In the genomic region with DNA sequence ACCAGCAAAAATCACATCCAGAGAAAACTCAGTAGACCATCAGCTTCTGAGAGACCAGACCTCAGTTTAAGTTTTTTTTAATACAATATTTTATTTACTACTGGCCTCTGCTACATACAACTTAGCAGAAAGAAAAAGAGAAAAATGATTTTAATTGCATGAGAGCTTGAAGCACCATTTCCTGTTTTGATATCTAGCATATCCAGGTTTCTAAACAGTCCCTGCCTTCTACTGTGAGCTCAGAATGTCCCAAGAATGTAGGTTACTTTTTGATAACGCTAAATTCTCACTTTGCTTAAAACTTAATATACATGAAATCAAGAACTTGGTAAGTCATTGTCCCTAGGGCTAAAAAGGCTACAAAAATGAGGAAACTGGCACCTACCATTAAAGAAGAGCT, we compare ENCODE assay signal across 17 cellular contexts. TPM values are rescaled to one million over a fixed set of nuclear protein-coding genes. Genes with fewer than 3 reads are reported as not detected.
DNase-seq lines count a peak whose midpoint lies in the region; ATAC-seq and TF ChIP-seq lines count a peak whose summit lies in the region.
"Had no signal": no experiment of that assay in that cellular context is flagged by ENCODE, and none has a peak within 500 bp of the region (broad histone marks: within the 10 kb centered on the region; RNA-seq: fewer than 3 reads in every experiment).

No MANE protein-coding gene starts in this region.

- peak overlapping the region; percentile 32 for H3K9ac ChIP-seq in Loucy (ENCODE audit: low read depth, low read length, poor library complexity, severe bottlenecking)

- H3K9me2 ChIP-seq in Loucy (replicated peaks; ENCODE audit: low read depth, low read length): no peaks in the 10 kb centered on the region

- H3K9me3 Mint-ChIP-seq in activated CD4-positive, alpha-beta T cell treated with anti-CD3 and anti-CD28 coated beads, Interleukin-2, amount 10 ng/mL, durations not matched to agents 24 days and 14 days: no peaks in the 10 kb centered on the region
- no peaks in the 10 kb centered on the region for H3K9me3 Mint-ChIP-seq in activated T-helper 17 cell treated with anti-CD3 and anti-CD28 coated beads, Interleukin-2, amount 50 U/mL, for 72 hours
- H3K9me3 Mint-ChIP-seq in naive thymus-derived CD8-positive, alpha-beta T cell: peaks cover 0 to 11% (median 0%) of the 10 kb centered on the region in 9 donors

- H3K27ac Mint-ChIP-seq in activated CD4-positive, alpha-beta T cell treated with anti-CD3 and anti-CD28 coated beads, Interleukin-2, amount 10 ng/mL, durations not matched to agents 24 days and 14 days: peak overlapping the region; percentile 92
- H3K27ac Mint-ChIP-seq in activated T-helper 17 cell treated with anti-CD3 and anti-CD28 coated beads, Interleukin-2, amount 50 U/mL, for 72 hours: peak overlapping the region; percentile 82
- H3K27ac Mint-ChIP-seq in naive thymus-derived CD8-positive, alpha-beta T cell: peak overlapping the region; percentile 88 to 100 (median 96)

- no peak for TF ChIP-seq CTCF in Loucy (conservative IDR thresholded peaks at IDR 0.05; ENCODE audit: low read length)

- no peaks in the 10 kb centered on the region for H3K27me3 Mint-ChIP-seq in activated CD4-positive, alpha-beta T cell treated with anti-CD3 and anti-CD28 coated beads, Interleukin-2, amount 10 ng/mL, durations not matched to agents 24 days and 14 days
- no peaks in the 10 kb centered on the region for H3K27me3 Mint-ChIP-seq in activated T-helper 17 cell treated with anti-CD3 and anti-CD28 coated beads, Interleukin-2, amount 50 U/mL, for 72 hours
- no peaks in the 10 kb centered on the region for H3K27me3 Mint-ChIP-seq in naive thymus-derived CD8-positive, alpha-beta T cell

- POLR2A ChIA-PET in naive thymus-derived CD8-positive, alpha-beta T cell (lab: Charles Lee): interaction anchor here (0.9 to 4.8 kb wide), 10 partner anchors 8 to 64 kb away, joined by 3 to 46 read pairs (median 4); a partner anchor contains a TSS

- H3K36me3 Mint-ChIP-seq in activated CD4-positive, alpha-beta T cell treated with anti-CD3 and anti-CD28 coated beads, Interleukin-2, amount 10 ng/mL, durations not matched to agents 24 days and 14 days (ENCODE audit: low read depth): peaks cover 44% of the 10 kb centered on the region
- H3K36me3 Mint-ChIP-seq in activated T-helper 17 cell treated with anti-CD3 and anti-CD28 coated beads, Interleukin-2, amount 50 U/mL, for 72 hours (ENCODE audit: low read depth): peaks cover 93% of the 10 kb centered on the region
- H3K36me3 Mint-ChIP-seq in naive thymus-derived CD8-positive, alpha-beta T cell: peaks cover 0 to 29% (median 7%) of the 10 kb centered on the region in 3 donors

- intact Hi-C loops in activated CD4-positive, alpha-beta T cell treated with anti-CD3 and anti-CD28 coated beads, Interleukin-2, amount 10 ng/mL, durations not matched to agents 24 days and 14 days (cut with micrococcal nuclease): loop anchor here (10.0 kb wide), 1 partner anchor 412 kb away; a partner anchor contains a TSS

- H2AFZ ChIP-seq in Loucy (ENCODE audit: low read length): no peak overlapping the region

- peak overlapping the region; percentile 49 for H3K4me3 ChIP-seq in Loucy (ENCODE audit: low read length, poor library complexity, severe bottlenecking)
- H3K4me3 ChIP-seq: pancreas, smooth muscle cell had no signal

- peaks cover 71% of the 10 kb centered on the region for H3K79me2 ChIP-seq in Loucy (ENCODE audit: insufficient read depth, low read length)

- H3K4me2 ChIP-seq in Loucy (ENCODE audit: low read depth, low read length, poor library complexity, severe bottlenecking): peak overlapping the region; percentile 65
- H3K4me2 ChIP-seq: smooth muscle cell had no signal

- no peaks in the 10 kb centered on the region for H3K36me3 ChIP-seq in Loucy (ENCODE audit: insufficient read depth, low read length)
- H3K36me3 ChIP-seq: brain microvascular endothelial cell, pancreas had no signal

- H4K20me1 ChIP-seq in Loucy (ENCODE audit: insufficient read depth, low read length, poor library complexity, severe bottlenecking): peaks cover 21% of the 10 kb centered on the region

- DNase-seq in activated CD4-positive, alpha-beta T cell treated with anti-CD3 and anti-CD28 coated beads, Interleukin-2, amount 10 ng/mL, durations not matched to agents 24 days and 14 days: no peak
- DNase-seq in activated CD4-positive, alpha-beta T cell treated with anti-CD3 and anti-CD28 coated beads for 1 hour: no peak
- peak in 1 of 10 donors; percentile 26 for DNase-seq in naive thymus-derived CD8-positive, alpha-beta T cell
- DNase-seq in NCI-H187 treated with DMSO at 0.1 percent for 48 hours (lab: John Stamatoyannopoulos, UW) (no peak), GM03348 (ENCODE audit: low spot score) (no peak), SHP77 treated with DMSO at 0.1 percent for 48 hours (lab: John Stamatoyannopoulos, UW) (no peak)
- DNase-seq: brain microvascular endothelial cell; Caco-2; effector CD8-positive, alpha-beta T cell; foreskin keratinocyte; NCI-H2029; NCI-H774; pancreas; SIG-M5 had no signal

- H3K4me1 Mint-ChIP-seq in activated CD4-positive, alpha-beta T cell treated with anti-CD3 and anti-CD28 coated beads, Interleukin-2, amount 10 ng/mL, durations not matched to agents 24 days and 14 days: peaks cover 60% of the 10 kb centered on the region
- peaks cover 64% of the 10 kb centered on the region for H3K4me1 Mint-ChIP-seq in activated T-helper 17 cell treated with anti-CD3 and anti-CD28 coated beads, Interleukin-2, amount 50 U/mL, for 72 hours
- peaks cover 51 to 97% (median 88%) of the 10 kb centered on the region in 4 donors for H3K4me1 Mint-ChIP-seq in naive thymus-derived CD8-positive, alpha-beta T cell

- H3F3A ChIP-seq in Loucy (ENCODE audit: low read depth): no peaks in the 10 kb centered on the region; the same call in 1 of the 2 replicates

- H3K4me1 ChIP-seq in Loucy (ENCODE audit: insufficient read depth, low read length, poor library complexity, severe bottlenecking): peaks cover 53% of the 10 kb centered on the region
- H3K4me1 ChIP-seq: Caco-2, foreskin keratinocyte had no signal

- ATAC-seq in activated T-helper 17 cell treated with anti-CD3 and anti-CD28 coated beads, Interleukin-2, amount 50 U/mL, for 72 hours (replicated peaks): no peak
- ATAC-seq in naive thymus-derived CD8-positive, alpha-beta T cell: no peak
- ATAC-seq: foreskin keratinocyte, pancreas had no signal

- no peaks in the 10 kb centered on the region for H3K27me3 ChIP-seq in Loucy (ENCODE audit: insufficient read depth, low read length, poor library complexity, severe bottlenecking)
- H3K27me3 ChIP-seq: brain microvascular endothelial cell, foreskin keratinocyte, pancreas had no signal

- peak overlapping the region; percentile 74 for H3K4me3 Mint-ChIP-seq in activated CD4-positive, alpha-beta T cell treated with anti-CD3 and anti-CD28 coated beads, Interleukin-2, amount 10 ng/mL, durations not matched to agents 24 days and 14 days
- peak overlapping the region; percentile 96 for H3K4me3 Mint-ChIP-seq in activated T-helper 17 cell treated with anti-CD3 and anti-CD28 coated beads, Interleukin-2, amount 50 U/mL, for 72 hours
- peak overlapping the region; percentile 75 to 95 (median 88) for H3K4me3 Mint-ChIP-seq in naive thymus-derived CD8-positive, alpha-beta T cell

- H3K9me3 ChIP-seq in Loucy (ENCODE audit: insufficient read depth, low read depth, low read length): no peaks in the 10 kb centered on the region
- H3K9me3 ChIP-seq: Caco-2, pancreas had no signal

RNA-seq across cellular contexts. Expression of a gene that starts 7.1 kb away (rescaled TPM):
- 46.1 and 48.0 TPM in 2 replicates for total RNA-seq in activated CD4-positive, alpha-beta T cell treated with anti-CD3 and anti-CD28 coated beads, Interleukin-2, amount 10 ng/mL, durations not matched to agents 24 days and 14 days
- 10 to 100 TPM; 58.8 to 70.8 TPM for total RNA-seq in activated T-helper 17 cell treated with anti-CD3 and anti-CD28 coated beads, Interleukin-2, amount 50 U/mL, for 72 hours
- 100 to 1,000 TPM; 136 to 138 TPM for total RNA-seq in naive thymus-derived CD8-positive, alpha-beta T cell
- 10 to 100 TPM; 79.3 to 89.5 (median 82.0) TPM for polyA plus RNA-seq in naive thymus-derived CD8-positive, alpha-beta T cell
